In the genomic region with DNA sequence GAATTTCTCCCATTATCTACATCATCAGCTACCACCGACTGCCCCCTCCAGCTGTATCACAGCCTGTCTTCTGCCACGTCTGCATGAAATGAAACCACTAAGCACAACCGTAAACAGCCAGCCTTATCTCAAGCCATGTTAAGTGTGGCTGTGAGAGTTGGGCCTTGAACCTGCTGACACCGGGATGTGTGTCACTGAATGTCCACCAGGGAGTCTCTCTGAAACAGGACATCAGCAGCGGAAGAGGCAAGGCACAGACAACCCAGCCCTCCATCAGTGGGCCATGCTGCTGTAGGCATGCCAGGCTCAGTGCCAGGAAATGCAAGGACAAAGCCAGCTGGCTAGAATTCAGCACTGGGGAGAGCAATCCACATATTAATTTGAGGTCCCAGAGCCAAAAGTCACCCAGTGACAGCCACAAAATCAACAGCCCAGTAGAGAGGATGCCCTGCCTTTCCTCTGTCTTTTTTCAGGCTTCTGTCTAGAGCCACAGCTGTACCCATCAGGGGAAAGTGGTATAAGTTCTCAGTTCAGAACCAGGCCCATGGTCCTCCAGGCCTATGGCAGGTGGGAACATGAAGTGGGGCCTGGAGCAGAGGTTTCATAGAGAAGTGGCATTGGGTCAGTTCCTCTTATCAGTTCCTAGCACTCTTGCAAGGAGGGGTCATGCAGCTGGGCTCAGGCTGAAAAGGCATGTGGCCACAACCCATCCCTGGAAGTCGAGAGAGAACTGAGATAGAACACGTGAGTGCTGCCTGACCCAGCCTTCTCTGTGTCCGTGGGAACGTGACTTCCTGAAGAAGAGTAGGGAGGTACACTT, we compare ENCODE assay signal across 8 cellular contexts.
A peak's percentile ranks its signal among the peaks of the same experiment; 100 is the strongest.
DNase-seq lines count a peak whose midpoint lies in the region; ATAC-seq and TF ChIP-seq lines count a peak whose summit lies in the region.

No MANE protein-coding gene starts in this region.

- WGBS in right lobe of liver (ENCODE audit: insufficient coverage, low coverage, low lambda C conversion rate, missing lambda C conversion rate) = 48% methylated on average over 2 of the region's 9 CpGs

- H3K9me3 Mint-ChIP-seq in activated T-helper 2 cell treated with anti-CD3 and anti-CD28 coated beads, Interferon-gamma antibody, Interleukin-2, Interleukin-4, amounts not matched to agents 10 μg/mL and 5 μg/mL and 100 μg/mL, durations not matched to agents 14 hours and 24 hours and 36 hours = peaks cover 34% of the 10 kb centered on the region
- peaks cover 7% of the 10 kb centered on the region for H3K9me3 Mint-ChIP-seq in activated naive CD8-positive, alpha-beta T cell treated with anti-CD3 and anti-CD28 coated beads for 36 hours

- no peak for TF ChIP-seq POLR2A in right lobe of liver (IDR thresholded peaks at IDR 0.05)

- no peak overlapping the region for H3K4me3 ChIP-seq in right lobe of liver

- H3K27ac Mint-ChIP-seq in activated T-helper 2 cell treated with anti-CD3 and anti-CD28 coated beads, Interferon-gamma antibody, Interleukin-2, Interleukin-4, amounts not matched to agents 10 μg/mL and 5 μg/mL and 100 μg/mL, durations not matched to agents 14 hours and 24 hours and 36 hours = no peak overlapping the region
- no peak overlapping the region for H3K27ac Mint-ChIP-seq in activated naive CD8-positive, alpha-beta T cell treated with anti-CD3 and anti-CD28 coated beads for 36 hours

- no peaks in the 10 kb centered on the region for H3K4me1 Mint-ChIP-seq in activated T-helper 2 cell treated with anti-CD3 and anti-CD28 coated beads, Interferon-gamma antibody, Interleukin-2, Interleukin-4, amounts not matched to agents 10 μg/mL and 5 μg/mL and 100 μg/mL, durations not matched to agents 14 hours and 24 hours and 36 hours (ENCODE audit: low read depth)
- H3K4me1 Mint-ChIP-seq in activated naive CD8-positive, alpha-beta T cell treated with anti-CD3 and anti-CD28 coated beads for 36 hours = no peaks in the 10 kb centered on the region

- no peaks in the 10 kb centered on the region for H3K27me3 ChIP-seq in right lobe of liver

- peaks cover 0 to 8% (median 3%) of the 10 kb centered on the region in 4 donors for H3K4me1 ChIP-seq in right lobe of liver

- DNase-seq in anterior cingulate cortex (lab: John Stamatoyannopoulos, UW) (peak in 42 of 58 donors; percentile 3 to 77 (median 34)), right lobe of liver (peak; percentile 60 to 76 (median 71)), NCI-H774 (lab: John Stamatoyannopoulos, UW) (no peak), NCI-H345 (lab: John Stamatoyannopoulos, UW) (no peak)
- DNase-seq in activated T-helper 2 cell treated with anti-CD3 and anti-CD28 coated beads, Interferon-gamma antibody, Interleukin-2, Interleukin-4, amounts not matched to agents 10 μg/mL and 5 μg/mL and 100 μg/mL, durations not matched to agents 14 hours and 24 hours and 36 hours (ENCODE audit: low spot score) = no peak
- DNase-seq in activated naive CD8-positive, alpha-beta T cell treated with anti-CD3 and anti-CD28 coated beads for 36 hours = no peak

- H3K27me3 Mint-ChIP-seq in activated T-helper 2 cell treated with anti-CD3 and anti-CD28 coated beads, Interferon-gamma antibody, Interleukin-2, Interleukin-4, amounts not matched to agents 10 μg/mL and 5 μg/mL and 100 μg/mL, durations not matched to agents 14 hours and 24 hours and 36 hours (ENCODE audit: low read depth) = peaks cover 26% of the 10 kb centered on the region
- no peaks in the 10 kb centered on the region for H3K27me3 Mint-ChIP-seq in activated naive CD8-positive, alpha-beta T cell treated with anti-CD3 and anti-CD28 coated beads for 36 hours

- peak; percentile 94 for ATAC-seq in GM18858 (IDR thresholded peaks at IDR 0.05; ENCODE audit: unreplicated experiment)
- ATAC-seq in HG03139 (IDR thresholded peaks at IDR 0.05; ENCODE audit: unreplicated experiment) = peak; percentile 67
- ATAC-seq in right lobe of liver = peak; percentile 90 to 97 (median 94)

- peak in 2 of 4 donors; percentile 13 to 14 for TF ChIP-seq CTCF in right lobe of liver (IDR thresholded peaks at IDR 0.05)

- H3K27ac ChIP-seq in right lobe of liver = no peak overlapping the region

- peaks cover 2% of the 10 kb centered on the region for H3K36me3 Mint-ChIP-seq in activated T-helper 2 cell treated with anti-CD3 and anti-CD28 coated beads, Interferon-gamma antibody, Interleukin-2, Interleukin-4, amounts not matched to agents 10 μg/mL and 5 μg/mL and 100 μg/mL, durations not matched to agents 14 hours and 24 hours and 36 hours (ENCODE audit: low read depth)
- H3K36me3 Mint-ChIP-seq in activated naive CD8-positive, alpha-beta T cell treated with anti-CD3 and anti-CD28 coated beads for 36 hours = no peaks in the 10 kb centered on the region

- H3K36me3 ChIP-seq in right lobe of liver = no peaks in the 10 kb centered on the region

- H3K4me3 Mint-ChIP-seq in activated T-helper 2 cell treated with anti-CD3 and anti-CD28 coated beads, Interferon-gamma antibody, Interleukin-2, Interleukin-4, amounts not matched to agents 10 μg/mL and 5 μg/mL and 100 μg/mL, durations not matched to agents 14 hours and 24 hours and 36 hours (ENCODE audit: low read depth) = no peak overlapping the region
- no peak overlapping the region for H3K4me3 Mint-ChIP-seq in activated naive CD8-positive, alpha-beta T cell treated with anti-CD3 and anti-CD28 coated beads for 36 hours

- intact Hi-C loops in right lobe of liver (cut with DNase I) = no loop called here
- intact Hi-C loops in activated T-helper 2 cell treated with anti-CD3 and anti-CD28 coated beads, Interferon-gamma antibody, Interleukin-2, Interleukin-4, amounts not matched to agents 10 μg/mL and 5 μg/mL and 100 μg/mL, durations not matched to agents 14 hours and 24 hours and 36 hours (cut with micrococcal nuclease) = no loop called here

- no peaks in the 10 kb centered on the region for H3K9me3 ChIP-seq in right lobe of liver

Comparison
In these comparisons a context has a peak if more than half of its experiments do, and no peak if none do; other contexts are left out.
1. DNase-seq: peak in anterior cingulate cortex (42 of 58) and right lobe of liver (3 of 3); none in NCI-H774 (single experiment), NCI-H345 (single experiment), activated T-helper 2 cell treated with anti-CD3 and anti-CD28 coated beads, Interferon-gamma antibody, Interleukin-2, Interleukin-4, amounts not matched to agents 10 μg/mL and 5 μg/mL and 100 μg/mL, durations not matched to agents 14 hours and 24 hours and 36 hours (single experiment) and activated naive CD8-positive, alpha-beta T cell treated with anti-CD3 and anti-CD28 coated beads for 36 hours (single experiment).
2. Peak in every context shown above with its lines, with median percentiles within 50 percentile points of each other: ATAC-seq.